In genomic region chr4:699816-700580, GRCh38 we compare ENCODE assay signal across 13 cellular contexts. TPM values are rescaled to one million over a fixed set of nuclear protein-coding genes. Genes with fewer than 3 reads are reported as not detected.
DNase-seq lines count a peak whose midpoint lies in the region; FAIRE-seq and TF ChIP-seq lines count a peak whose summit lies in the region.
"Had no signal": no experiment of that assay in that cellular context is flagged by ENCODE, and none has a peak within 500 bp of the region (broad histone marks: within the 10 kb centered on the region; RNA-seq: fewer than 3 reads in every experiment).

No MANE protein-coding gene starts in this region.

- no peak for TF ChIP-seq CTCF in brain microvascular endothelial cell (IDR thresholded peaks at IDR 0.05; ENCODE audit: low read depth, low read length, missing control alignments)
- no peak for TF ChIP-seq CTCF in kidney (IDR thresholded peaks at IDR 0.05; ENCODE audit: borderline replicate concordance, extremely low read depth, insufficient read depth)

- FAIRE-seq in GM12892 (lab: Jason Lieb, UNC) = no peak
- no peak for FAIRE-seq in kidney (lab: Jason Lieb, UNC)

- H3K9ac ChIP-seq in kidney (ENCODE audit: low read length in 2 of 2) = no peak overlapping the region

- H3K4me3 ChIP-seq in brain microvascular endothelial cell (ENCODE audit: low read depth, low read length) (no peak overlapping the region), skin epidermis (no peak overlapping the region), kidney (ENCODE audit: low read length in 2 of 2) (no peak overlapping the region)
- H3K4me3 ChIP-seq: testis had no signal

- no peaks in the 10 kb centered on the region for H3K9me3 ChIP-seq in kidney (ENCODE audit: control insufficient read depth in 1 of 2, low read length in 2 of 2)
- H3K9me3 ChIP-seq: testis had no signal

- intact Hi-C loops in kidney (cut with DNase I) = no loop called here

- TF ChIP-seq POLR2A in GM12892 (IDR thresholded peaks at IDR 0.05; ENCODE audit: low read depth, low read length) = peak; percentile 8; the same call in 1 of the 2 replicates

- H3K27ac ChIP-seq in brain microvascular endothelial cell (peak overlapping the region; percentile 41), skin epidermis (peak overlapping the region in 17 of 21 experiments; percentile 10 to 83 (median 57)), kidney (ENCODE audit: low read depth in 2 of 2, low read length in 2 of 2) (no peak overlapping the region)
- H3K27ac ChIP-seq: testis had no signal

- H3K27me3 ChIP-seq in brain microvascular endothelial cell (replicated peaks) = no peaks in the 10 kb centered on the region
- H3K27me3 ChIP-seq: testis had no signal

- H3K4me1 ChIP-seq in kidney (ENCODE audit: control insufficient read depth in 1 of 2, insufficient read depth in 1 of 2, low read depth in 1 of 2, low read length in 2 of 2) = peaks cover 0 to 2% of the 10 kb centered on the region in 2 donors
- H3K4me1 ChIP-seq: testis had no signal

- H3K36me3 ChIP-seq in brain microvascular endothelial cell (replicated peaks) (no peaks in the 10 kb centered on the region), kidney (ENCODE audit: control insufficient read depth in 1 of 2, insufficient read depth in 2 of 2, low read length in 2 of 2) (no peaks in the 10 kb centered on the region)

- DNase-seq in GM12892 (ENCODE audit: insufficient read length) (no peak), NCI-H526 treated with DMSO at 0.1 percent for 48 hours (lab: John Stamatoyannopoulos, UW) (peak; percentile 31), brain microvascular endothelial cell (no peak), kidney (no peak), kidney glomerular epithelial cell (lab: John Stamatoyannopoulos, UW) (no peak), LoVo (ENCODE audit: low spot score) (no peak)
- DNase-seq: activated CD4-positive, alpha-beta T cell treated with anti-CD3 and anti-CD28 coated beads, Interleukin-2, amount 50 U/mL, for 1 hour; CD8-positive, alpha-beta T cell; hypothalamus; NCI-H1092; testis had no signal

- in situ Hi-C loops in brain microvascular endothelial cell (cut with HindIII; ENCODE audit: low pct_ligation_motif_present, low sequenced_read_pairs) = no loop called here

RNA-seq across cellular contexts. Expression of gene PCGF3, which starts 5.6 kb away (rescaled TPM):
- 23.3 TPM for polyA plus RNA-seq in GM12892 (2012; ENCODE audit: missing spikeins)
- total RNA-seq in kidney = 59.6 TPM
- polyA plus RNA-seq in kidney (ENCODE audit: insufficient read depth, low read depth, low replicate concordance) = 21.7 TPM

RNA-seq across cellular contexts. Expression of gene SLC49A3, which starts 11.0 kb away (rescaled TPM):
- polyA plus RNA-seq in GM12892 (2012; ENCODE audit: missing spikeins) = not detected
- 18.2 TPM for total RNA-seq in kidney
- 12.6 TPM for polyA plus RNA-seq in kidney (ENCODE audit: insufficient read depth, low read depth, low replicate concordance)
- total RNA-seq: myocyte had no signal

RNA-seq across cellular contexts. Expression of gene MYL5, which starts 25.7 kb away (rescaled TPM):
- 14.0 TPM for polyA plus RNA-seq in GM12892 (2012; ENCODE audit: missing spikeins)
- total RNA-seq in kidney = 17.9 TPM
- 29.6 TPM for polyA plus RNA-seq in kidney (ENCODE audit: insufficient read depth, low read depth, low replicate concordance)

RNA-seq across cellular contexts. Expression of gene ATP5ME, which starts 25.9 kb away (rescaled TPM):
- polyA plus RNA-seq in GM12892 (2012; ENCODE audit: missing spikeins) = 693 TPM
- 248 TPM for total RNA-seq in kidney
- 1,928 TPM for polyA plus RNA-seq in kidney (ENCODE audit: insufficient read depth, low read depth, low replicate concordance)

Comparison
In these comparisons a context has a peak if more than half of its experiments do, and no peak if none do; other contexts are left out.
1. H3K27ac ChIP-seq: peak in brain microvascular endothelial cell (single experiment) and skin epidermis (17 of 21); none in kidney (0 of 2).